ENCODE assay signal across 8 cellular contexts in genomic region chr2:178479275-178479616, GRCh38. TPM values are rescaled to one million over a fixed set of nuclear protein-coding genes. Genes with fewer than 3 reads are reported as not detected.
DNase-seq lines count a peak whose midpoint lies in the region; ATAC-seq, FAIRE-seq and TF ChIP-seq lines count a peak whose summit lies in the region.

No MANE protein-coding gene starts in this region.

- intact Hi-C loops in activated CD4-positive, alpha-beta T cell treated with anti-CD3 and anti-CD28 coated beads for 36 hours (cut with DNase I, micrococcal nuclease), result loop anchor here (2.0 to 10.0 kb wide), 5 partner anchors 36 to 436 kb away; no protein-coding TSS in a partner anchor
- intact Hi-C loops in posterior cingulate gyrus (cut with DNase I), result no loop called here

- FAIRE-seq in HTR-8/SVneo (lab: Jason Lieb, UNC), result no peak

- H3K27ac ChIP-seq in temporal lobe (ENCODE audit: low read depth, low read length), result peak overlapping the region; percentile 99

- no peaks in the 10 kb centered on the region for H3K36me3 ChIP-seq in kidney epithelial cell (ENCODE audit: control insufficient read depth, insufficient read depth, low read length)

- H3K4me1 Mint-ChIP-seq in activated CD4-positive, alpha-beta T cell treated with anti-CD3 and anti-CD28 coated beads for 36 hours, result peaks cover 39% of the 10 kb centered on the region

- H3K27me3 Mint-ChIP-seq in activated CD4-positive, alpha-beta T cell treated with anti-CD3 and anti-CD28 coated beads for 36 hours, result no peaks in the 10 kb centered on the region

- peak overlapping the region; percentile 89 for H3K4me3 Mint-ChIP-seq in activated CD4-positive, alpha-beta T cell treated with anti-CD3 and anti-CD28 coated beads for 36 hours

- DNase-seq in activated CD4-positive, alpha-beta T cell treated with anti-CD3 and anti-CD28 coated beads for 36 hours, result no peak
- DNase-seq in activated CD4-positive, alpha-beta T cell treated with anti-CD3 and anti-CD28 coated beads, Interleukin-2, amount 50 U/mL, for 4 hours, result no peak
- DNase-seq in activated naive CD4-positive, alpha-beta T cell treated with anti-CD3 and anti-CD28 coated beads, Interleukin-2, amount 50 U/mL, for 72 hours (ENCODE audit: low spot score in 2 of 2), result no peak
- no peak for DNase-seq in kidney epithelial cell (ENCODE audit: low read depth)
- DNase-seq in SW 1271 (lab: John Stamatoyannopoulos, UW), result no peak
- DNase-seq in posterior cingulate gyrus, result no peak
- DNase-seq in HTR-8/SVneo (ENCODE audit: insufficient read length, low spot score), result no peak

- no peak for ATAC-seq in activated CD4-positive, alpha-beta T cell treated with anti-CD3 and anti-CD28 coated beads for 36 hours
- no peak for ATAC-seq in activated naive CD4-positive, alpha-beta T cell treated with anti-CD3 and anti-CD28 coated beads, Interleukin-2, amount 50 U/mL, for 72 hours

- TF ChIP-seq CTCF in kidney epithelial cell (IDR thresholded peaks at IDR 0.05; ENCODE audit: insufficient read depth, low read length, poor library complexity, severe bottlenecking), result no peak

- peaks cover 2% of the 10 kb centered on the region for H3K36me3 Mint-ChIP-seq in activated CD4-positive, alpha-beta T cell treated with anti-CD3 and anti-CD28 coated beads for 36 hours (ENCODE audit: low read depth)
- H3K36me3 Mint-ChIP-seq in activated naive CD4-positive, alpha-beta T cell treated with anti-CD3 and anti-CD28 coated beads, Interleukin-2, amount 50 U/mL, for 72 hours, result peaks cover 4 to 5% of the 10 kb centered on the region in 2 donors

- peak overlapping the region; percentile 97 for H3K27ac Mint-ChIP-seq in activated CD4-positive, alpha-beta T cell treated with anti-CD3 and anti-CD28 coated beads for 36 hours
- H3K27ac Mint-ChIP-seq in activated naive CD4-positive, alpha-beta T cell treated with anti-CD3 and anti-CD28 coated beads, Interleukin-2, amount 50 U/mL, for 72 hours, result peak overlapping the region; percentile 90 to 95

- CTCF ChIA-PET in activated CD4-positive, alpha-beta T cell treated with anti-CD3 and anti-CD28 coated beads for 36 hours (lab: Charles Lee), result interaction anchor here (1.0 to 1.4 kb wide), 3 partner anchors 9 to 42 kb away, joined by 3 to 5 read pairs (median 4); no protein-coding TSS in a partner anchor

- no peaks in the 10 kb centered on the region for H3K27me3 ChIP-seq in kidney epithelial cell (ENCODE audit: control insufficient read depth, insufficient read depth, low read length)

- H3K9me3 Mint-ChIP-seq in activated CD4-positive, alpha-beta T cell treated with anti-CD3 and anti-CD28 coated beads for 36 hours (ENCODE audit: low read depth), result no peaks in the 10 kb centered on the region
- H3K9me3 Mint-ChIP-seq in activated naive CD4-positive, alpha-beta T cell treated with anti-CD3 and anti-CD28 coated beads, Interleukin-2, amount 50 U/mL, for 72 hours, result no peaks in the 10 kb centered on the region

- H3K4me3 ChIP-seq in kidney epithelial cell (ENCODE audit: low read depth, low read length), result peak overlapping the region; percentile 83

- POLR2A ChIA-PET in activated CD4-positive, alpha-beta T cell treated with anti-CD3 and anti-CD28 coated beads for 36 hours (lab: Charles Lee), result interaction anchor here (0.9 kb wide), 1 partner anchor 28 kb away, joined by 3 read pairs; the partner anchor contains the start of genes PJVK and PRKRA

RNA-seq across cellular contexts. Expression of gene FKBP7, which starts 0.8 kb away (rescaled TPM):
- 1 to 10 TPM; 3.4 to 4.8 TPM for total RNA-seq in activated CD4-positive, alpha-beta T cell treated with anti-CD3 and anti-CD28 coated beads for 36 hours
- 1 to 10 TPM; 1.6 to 2.8 TPM for total RNA-seq in activated naive CD4-positive, alpha-beta T cell treated with anti-CD3 and anti-CD28 coated beads, Interleukin-2, amount 50 U/mL, for 72 hours
- 17.5 and 24.6 TPM in 2 replicates for total RNA-seq in kidney epithelial cell
- total RNA-seq in temporal lobe, result 11.3 TPM

RNA-seq across cellular contexts. Expression of gene PLEKHA3, which starts 1.0 kb away (rescaled TPM):
- 10 to 100 TPM; 24.1 to 27.3 TPM for total RNA-seq in activated CD4-positive, alpha-beta T cell treated with anti-CD3 and anti-CD28 coated beads for 36 hours
- total RNA-seq in activated naive CD4-positive, alpha-beta T cell treated with anti-CD3 and anti-CD28 coated beads, Interleukin-2, amount 50 U/mL, for 72 hours, result 10 to 100 TPM; 20.4 to 34.1 TPM
- total RNA-seq in kidney epithelial cell, result 9.7 and 11.4 TPM in 2 replicates
- total RNA-seq in temporal lobe, result 14.8 TPM

RNA-seq across cellular contexts. Expression of gene PJVK, which starts 28.1 kb away (rescaled TPM):
- total RNA-seq in activated CD4-positive, alpha-beta T cell treated with anti-CD3 and anti-CD28 coated beads for 36 hours, result 1 to 10 TPM; 1.9 to 2.4 TPM
- total RNA-seq in activated naive CD4-positive, alpha-beta T cell treated with anti-CD3 and anti-CD28 coated beads, Interleukin-2, amount 50 U/mL, for 72 hours, result 1 to 10 TPM; 1.7 to 4.5 TPM
- total RNA-seq in kidney epithelial cell, result 2.7 and 3.8 TPM in 2 replicates
- total RNA-seq in temporal lobe, result 4.2 TPM

RNA-seq across cellular contexts. Expression of gene PRKRA, which starts 28.3 kb away (rescaled TPM):
- 10 to 100 TPM; 63.5 to 65.1 TPM for total RNA-seq in activated CD4-positive, alpha-beta T cell treated with anti-CD3 and anti-CD28 coated beads for 36 hours
- 100 to 1,000 TPM in 1 of 2 donors, 10 to 100 TPM in 1; 57.2 to 144 TPM for total RNA-seq in activated naive CD4-positive, alpha-beta T cell treated with anti-CD3 and anti-CD28 coated beads, Interleukin-2, amount 50 U/mL, for 72 hours
- total RNA-seq in kidney epithelial cell (50.3 and 50.4 TPM in 2 replicates), temporal lobe (43.3 TPM)
